ENCODE assay signal across 1 cellular context in the genomic region with DNA sequence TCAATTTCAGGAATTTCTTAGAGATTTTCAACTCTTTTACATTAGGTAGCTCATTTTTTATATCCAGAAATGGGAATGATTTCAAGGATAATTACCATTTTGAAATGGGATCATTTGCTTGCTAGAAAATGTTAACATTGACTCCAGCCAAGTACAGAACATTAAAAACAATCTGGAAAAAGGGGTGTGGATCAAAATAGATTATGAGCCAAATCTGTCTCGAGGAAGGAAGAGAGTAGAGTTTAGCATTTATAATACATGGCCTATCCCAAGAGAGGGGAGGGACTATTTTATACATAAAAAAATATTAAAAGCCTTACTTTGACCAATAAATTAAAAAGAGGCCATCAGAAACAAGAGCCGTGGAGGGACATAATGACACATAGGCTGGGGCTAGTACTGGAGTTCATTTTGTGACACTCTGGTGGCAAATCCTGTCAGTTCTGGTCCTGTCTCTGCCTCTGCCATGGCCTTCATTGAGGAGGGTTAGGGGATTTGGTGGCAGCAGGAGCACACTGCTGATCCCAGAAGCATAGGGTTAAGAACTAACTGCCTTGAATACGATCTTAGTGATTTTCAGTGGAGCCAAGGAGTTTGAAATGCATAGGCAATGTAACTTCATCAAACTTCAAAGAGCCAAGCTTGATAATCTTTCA.
TF ChIP-seq lines count a peak whose summit lies in the region.

No MANE protein-coding gene starts in this region.

TF ChIP-seq in GM23338, 12 proteins besides CTCF, POLR2A, EP300 and RAD21 (continued from another document):
- TF ChIP-seq, protein P1, sequence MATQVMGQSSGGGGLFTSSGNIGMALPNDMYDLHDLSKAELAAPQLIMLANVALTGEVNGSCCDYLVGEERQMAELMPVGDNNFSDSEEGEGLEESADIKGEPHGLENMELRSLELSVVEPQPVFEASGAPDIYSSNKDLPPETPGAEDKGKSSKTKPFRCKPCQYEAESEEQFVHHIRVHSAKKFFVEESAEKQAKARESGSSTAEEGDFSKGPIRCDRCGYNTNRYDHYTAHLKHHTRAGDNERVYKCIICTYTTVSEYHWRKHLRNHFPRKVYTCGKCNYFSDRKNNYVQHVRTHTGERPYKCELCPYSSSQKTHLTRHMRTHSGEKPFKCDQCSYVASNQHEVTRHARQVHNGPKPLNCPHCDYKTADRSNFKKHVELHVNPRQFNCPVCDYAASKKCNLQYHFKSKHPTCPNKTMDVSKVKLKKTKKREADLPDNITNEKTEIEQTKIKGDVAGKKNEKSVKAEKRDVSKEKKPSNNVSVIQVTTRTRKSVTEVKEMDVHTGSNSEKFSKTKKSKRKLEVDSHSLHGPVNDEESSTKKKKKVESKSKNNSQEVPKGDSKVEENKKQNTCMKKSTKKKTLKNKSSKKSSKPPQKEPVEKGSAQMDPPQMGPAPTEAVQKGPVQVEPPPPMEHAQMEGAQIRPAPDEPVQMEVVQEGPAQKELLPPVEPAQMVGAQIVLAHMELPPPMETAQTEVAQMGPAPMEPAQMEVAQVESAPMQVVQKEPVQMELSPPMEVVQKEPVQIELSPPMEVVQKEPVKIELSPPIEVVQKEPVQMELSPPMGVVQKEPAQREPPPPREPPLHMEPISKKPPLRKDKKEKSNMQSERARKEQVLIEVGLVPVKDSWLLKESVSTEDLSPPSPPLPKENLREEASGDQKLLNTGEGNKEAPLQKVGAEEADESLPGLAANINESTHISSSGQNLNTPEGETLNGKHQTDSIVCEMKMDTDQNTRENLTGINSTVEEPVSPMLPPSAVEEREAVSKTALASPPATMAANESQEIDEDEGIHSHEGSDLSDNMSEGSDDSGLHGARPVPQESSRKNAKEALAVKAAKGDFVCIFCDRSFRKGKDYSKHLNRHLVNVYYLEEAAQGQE (IDR thresholded peaks at IDR 0.05; ENCODE audit: unreplicated experiment): no peak
- no peak for TF ChIP-seq ZNF462 (CRISPR knock-in tag; IDR thresholded peaks at IDR 0.05)
- TF ChIP-seq NANOG (IDR thresholded peaks at IDR 0.05; ENCODE audit: borderline replicate concordance): no peak
- TF ChIP-seq ZNF114 (CRISPR knock-in tag; IDR thresholded peaks at IDR 0.05): no peak
- TF ChIP-seq, protein P2, sequence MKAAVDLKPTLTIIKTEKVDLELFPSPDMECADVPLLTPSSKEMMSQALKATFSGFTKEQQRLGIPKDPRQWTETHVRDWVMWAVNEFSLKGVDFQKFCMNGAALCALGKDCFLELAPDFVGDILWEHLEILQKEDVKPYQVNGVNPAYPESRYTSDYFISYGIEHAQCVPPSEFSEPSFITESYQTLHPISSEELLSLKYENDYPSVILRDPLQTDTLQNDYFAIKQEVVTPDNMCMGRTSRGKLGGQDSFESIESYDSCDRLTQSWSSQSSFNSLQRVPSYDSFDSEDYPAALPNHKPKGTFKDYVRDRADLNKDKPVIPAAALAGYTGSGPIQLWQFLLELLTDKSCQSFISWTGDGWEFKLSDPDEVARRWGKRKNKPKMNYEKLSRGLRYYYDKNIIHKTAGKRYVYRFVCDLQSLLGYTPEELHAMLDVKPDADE (IDR thresholded peaks at IDR 0.05): no peak
- no peak for TF ChIP-seq CREB1 (CRISPR knock-in tag; IDR thresholded peaks at IDR 0.05; ENCODE audit: low read depth)
